1 cellular context compared by ENCODE assay signal in the genomic region with DNA sequence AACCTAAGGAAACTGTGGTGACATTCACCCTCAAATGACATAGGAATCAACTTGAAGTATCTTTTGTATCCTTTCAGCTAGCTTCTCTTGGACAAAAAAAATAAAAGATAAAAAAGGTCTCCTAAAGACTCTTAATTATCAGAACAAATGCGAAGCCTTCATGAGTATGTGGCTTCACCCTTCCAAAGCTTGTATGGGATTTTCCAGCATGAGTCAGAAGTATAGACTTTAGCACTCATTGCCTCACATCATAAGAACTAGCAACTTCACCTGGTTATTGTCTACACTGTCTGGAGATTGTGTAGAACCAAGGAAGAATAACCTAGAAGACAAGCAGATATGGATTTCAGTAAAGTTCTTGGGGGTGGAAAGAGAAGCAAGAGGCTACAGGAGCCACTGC.
TF ChIP-seq lines count a peak whose summit lies in the region.

No MANE protein-coding gene starts in this region.

TF ChIP-seq in IMR-90, 13 proteins besides CTCF, POLR2A, EP300 and RAD21 (continued from another document):
- TF ChIP-seq, protein P1, sequence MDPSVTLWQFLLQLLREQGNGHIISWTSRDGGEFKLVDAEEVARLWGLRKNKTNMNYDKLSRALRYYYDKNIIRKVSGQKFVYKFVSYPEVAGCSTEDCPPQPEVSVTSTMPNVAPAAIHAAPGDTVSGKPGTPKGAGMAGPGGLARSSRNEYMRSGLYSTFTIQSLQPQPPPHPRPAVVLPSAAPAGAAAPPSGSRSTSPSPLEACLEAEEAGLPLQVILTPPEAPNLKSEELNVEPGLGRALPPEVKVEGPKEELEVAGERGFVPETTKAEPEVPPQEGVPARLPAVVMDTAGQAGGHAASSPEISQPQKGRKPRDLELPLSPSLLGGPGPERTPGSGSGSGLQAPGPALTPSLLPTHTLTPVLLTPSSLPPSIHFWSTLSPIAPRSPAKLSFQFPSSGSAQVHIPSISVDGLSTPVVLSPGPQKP (IDR thresholded peaks at IDR 0.05; ENCODE audit: borderline replicate concordance, low read depth, low read length) = no peak
- TF ChIP-seq MXI1 (IDR thresholded peaks at IDR 0.05; ENCODE audit: borderline replicate concordance, low read depth, low read length) = no peak
- TF ChIP-seq CHD1 (IDR thresholded peaks at IDR 0.05; ENCODE audit: low read depth, low read length) = no peak
- TF ChIP-seq CEBPB (IDR thresholded peaks at IDR 0.05; ENCODE audit: low read depth, low read length) = no peak
- TF ChIP-seq MAZ (IDR thresholded peaks at IDR 0.05; ENCODE audit: borderline replicate concordance, low read depth, low read length) = no peak
